Comparison of ENCODE assay signal across 20 cellular contexts in the genomic region with DNA sequence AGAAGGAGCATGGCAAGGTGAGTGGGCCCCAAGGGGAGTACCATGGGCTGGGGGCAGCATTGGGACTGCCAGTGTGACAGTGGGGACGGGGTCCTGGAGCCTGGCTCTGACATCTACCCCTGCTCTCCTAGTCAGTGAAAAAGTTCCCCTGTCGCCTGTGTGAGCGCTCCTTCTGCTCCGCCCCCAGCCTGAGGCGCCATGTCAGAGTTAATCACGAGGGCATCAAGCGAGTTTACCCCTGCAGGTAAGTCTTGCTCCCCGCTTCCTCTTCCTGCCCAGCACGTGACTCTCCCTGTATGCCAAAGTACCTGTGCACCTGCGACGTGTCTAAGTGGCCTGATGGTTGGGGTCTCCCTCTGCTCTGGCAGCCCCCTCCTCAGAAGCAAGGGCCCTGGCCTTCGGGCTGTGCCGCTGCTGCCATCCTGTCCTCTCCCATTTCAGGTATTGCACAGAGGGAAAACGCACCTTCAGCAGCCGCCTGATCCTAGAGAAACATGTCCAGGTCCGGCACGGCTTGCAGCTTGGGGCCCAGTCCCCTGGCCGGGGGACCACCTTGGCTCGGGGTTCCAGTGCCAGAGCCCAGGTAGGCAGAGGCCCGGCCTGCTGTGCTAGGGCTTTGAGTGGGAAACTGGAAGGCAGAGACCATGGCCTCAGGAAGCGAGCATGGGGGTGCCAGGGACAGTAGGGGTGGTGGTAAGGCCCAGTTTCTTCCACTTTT. TPM values are rescaled to one million over a fixed set of nuclear protein-coding genes. Genes with fewer than 3 reads are reported as not detected.
DNase-seq lines count a peak whose midpoint lies in the region; ATAC-seq and TF ChIP-seq lines count a peak whose summit lies in the region.
"Had no signal": no experiment of that assay in that cellular context is flagged by ENCODE, and none has a peak within 500 bp of the region (broad histone marks: within the 10 kb centered on the region; RNA-seq: fewer than 3 reads in every experiment).

No MANE protein-coding gene starts in this region.

- no peak for DNase-seq in activated CD4-positive, alpha-beta T cell treated with anti-CD3 and anti-CD28 coated beads, Interleukin-2, amount 10 ng/mL, durations not matched to agents 24 days and 14 days
- no peak for DNase-seq in activated CD4-positive, alpha-beta T cell treated with anti-CD3 and anti-CD28 coated beads, Interleukin-2, amount 10 ng/mL, durations not matched to agents 7 days and 5 days
- DNase-seq in GM23338 (ENCODE audit: low spot score): no peak
- DNase-seq in chondrocyte (ENCODE audit: low spot score): peak; percentile 82
- DNase-seq in neuronal stem cell (ENCODE audit: low spot score): no peak
- no peak for DNase-seq in HuH-7.5 (ENCODE audit: low spot score)
- no peak for DNase-seq in globus pallidus (ENCODE audit: low spot score)
- no peak for DNase-seq in AG08395 (ENCODE audit: low spot score)
- DNase-seq: activated CD4-positive, CD25-positive, alpha-beta regulatory T cell; CD4-positive, alpha-beta memory T cell; DND-41; foreskin melanocyte; NCI-H1105; NCI-H2107; NCI-H524 treated with DMSO at 0.1 percent for 48 hours; stimulated activated CD4-positive, alpha-beta T cell treated with anti-CD3 and anti-CD28 coated beads, Interleukin-12 subunit alpha, Interleukin-12 subunit beta, amount 100 ng/mL, for 4 hours; thyroid gland had no signal

- H3K9me2 ChIP-seq in GM23338 (ENCODE audit: insufficient read depth): peaks cover 10% of the 10 kb centered on the region; the same call in 1 of the 2 replicates

- H4K91ac ChIP-seq in neuronal stem cell (ENCODE audit: low read depth, low read length, poor library complexity): no peak overlapping the region

- peak overlapping the region; percentile 35 for H2BK5ac ChIP-seq in neuronal stem cell (ENCODE audit: low read length)

- CTCF ChIA-PET in activated CD4-positive, alpha-beta T cell treated with anti-CD3 and anti-CD28 coated beads, Interleukin-2, amount 10 ng/mL, durations not matched to agents 7 days and 5 days (lab: Charles Lee): no interaction called here

- no peak overlapping the region for H4K8ac ChIP-seq in neuronal stem cell (ENCODE audit: low read depth, low read length)

- no peak for ATAC-seq in GM23338

- intact Hi-C loops in activated CD4-positive, alpha-beta T cell treated with anti-CD3 and anti-CD28 coated beads, Interleukin-2, amount 10 ng/mL, durations not matched to agents 24 days and 14 days (cut with micrococcal nuclease): no loop called here

- H4K20me1 ChIP-seq in GM23338 (replicated peaks; ENCODE audit: insufficient read depth): peaks cover 10% of the 10 kb centered on the region; the same call in 1 of the 2 replicates

- H2BK120ac ChIP-seq in neuronal stem cell (ENCODE audit: low read depth, low read length): no peak overlapping the region

- no CpG with 5 or more reads among the region's 21 CpGs for WGBS in neuronal stem cell (ENCODE audit: extremely low coverage in 2 of 2, insufficient read length in 2 of 2, insufficient replicate concordance in 1 of 2), 2 donors

- peaks cover 20% of the 10 kb centered on the region for H3K79me1 ChIP-seq in neuronal stem cell (ENCODE audit: low read depth, low read length)

- peaks cover 3% of the 10 kb centered on the region for H3K4me1 Mint-ChIP-seq in activated CD4-positive, alpha-beta T cell treated with anti-CD3 and anti-CD28 coated beads, Interleukin-2, amount 10 ng/mL, durations not matched to agents 24 days and 14 days
- peaks cover 6% of the 10 kb centered on the region for H3K4me1 Mint-ChIP-seq in activated CD4-positive, alpha-beta T cell treated with anti-CD3 and anti-CD28 coated beads, Interleukin-2, amount 10 ng/mL, durations not matched to agents 7 days and 5 days
- H3K4me1 Mint-ChIP-seq in GM23338: peaks cover 36% of the 10 kb centered on the region
- no peaks in the 10 kb centered on the region for H3K4me1 Mint-ChIP-seq in chondrocyte (ENCODE audit: low read depth)

- H3K27me3 ChIP-seq in GM23338 (ENCODE audit: insufficient read depth) (no peaks in the 10 kb centered on the region), neuronal stem cell (ENCODE audit: control insufficient read depth in 3 of 3, insufficient read depth in 3 of 3, low read depth in 1 of 3, low read length in 3 of 3) (no peaks in the 10 kb centered on the region)
- H3K27me3 ChIP-seq: SJSA1, thyroid gland had no signal

- no peak overlapping the region for H2BK12ac ChIP-seq in neuronal stem cell (ENCODE audit: low read length)

- no peak overlapping the region for H3K18ac ChIP-seq in neuronal stem cell (ENCODE audit: low read length)

- no peak overlapping the region for H3K4ac ChIP-seq in neuronal stem cell (ENCODE audit: low read length)

- peak overlapping the region; percentile 56 for H3K27ac Mint-ChIP-seq in activated CD4-positive, alpha-beta T cell treated with anti-CD3 and anti-CD28 coated beads, Interleukin-2, amount 10 ng/mL, durations not matched to agents 24 days and 14 days
- no peak overlapping the region for H3K27ac Mint-ChIP-seq in activated CD4-positive, alpha-beta T cell treated with anti-CD3 and anti-CD28 coated beads, Interleukin-2, amount 10 ng/mL, durations not matched to agents 7 days and 5 days
- H3K27ac Mint-ChIP-seq in GM23338 (0 out of 2 replicates have a peak overlapping the region, but pooled peaks have one; percentile 27), chondrocyte (ENCODE audit: unreplicated experiment) (no peak overlapping the region)

- no peak overlapping the region for H2AK5ac ChIP-seq in neuronal stem cell (ENCODE audit: low read depth, low read length)

- no peak overlapping the region for H3K14ac ChIP-seq in neuronal stem cell (ENCODE audit: low read length)

- peaks cover 13% of the 10 kb centered on the region; the same call in 1 of the 2 replicates for H3K36me3 ChIP-seq in GM23338 (ENCODE audit: insufficient read depth)
- peaks cover 64 to 94% of the 10 kb centered on the region in 2 donors for H3K36me3 ChIP-seq in neuronal stem cell (replicated peaks in 1 of 2; ENCODE audit: control insufficient read depth in 2 of 2, insufficient read depth in 2 of 2, low read length in 2 of 2)

- H3K4me3 ChIP-seq in GM23338 (no peak overlapping the region), neuronal stem cell (ENCODE audit: low read length in 2 of 2) (no peak overlapping the region)
- H3K4me3 ChIP-seq: coronary artery, HAP-1, SJSA1, thyroid gland had no signal

- no peak overlapping the region for H2BK15ac ChIP-seq in neuronal stem cell (ENCODE audit: low read length)

- no peaks in the 10 kb centered on the region for H3K9me3 ChIP-seq in neuronal stem cell (replicated peaks in 1 of 2; ENCODE audit: control insufficient read depth in 2 of 2, insufficient read depth in 1 of 2, low read depth in 1 of 2, low read length in 2 of 2)
- H3K9me3 ChIP-seq: HAP-1, SJSA1, thyroid gland had no signal

- H3K4me2 ChIP-seq in GM23338: no peak overlapping the region
- H3K4me2 ChIP-seq in neuronal stem cell (ENCODE audit: insufficient read depth, low read length, poor library complexity, severe bottlenecking): no peak overlapping the region

- H3K9ac ChIP-seq in neuronal stem cell (ENCODE audit: low read depth, low read length, poor library complexity): no peak overlapping the region

- H2AFZ ChIP-seq in GM23338 (no peak overlapping the region), neuronal stem cell (ENCODE audit: low read length) (no peak overlapping the region)

- peaks cover 10% of the 10 kb centered on the region for H3K79me2 ChIP-seq in GM23338 (replicated peaks; ENCODE audit: insufficient read depth)

- peaks cover 45% of the 10 kb centered on the region for H3K36me3 Mint-ChIP-seq in activated CD4-positive, alpha-beta T cell treated with anti-CD3 and anti-CD28 coated beads, Interleukin-2, amount 10 ng/mL, durations not matched to agents 24 days and 14 days (ENCODE audit: low read depth)
- peaks cover 54% of the 10 kb centered on the region for H3K36me3 Mint-ChIP-seq in activated CD4-positive, alpha-beta T cell treated with anti-CD3 and anti-CD28 coated beads, Interleukin-2, amount 10 ng/mL, durations not matched to agents 7 days and 5 days (ENCODE audit: low read depth)
- H3K36me3 Mint-ChIP-seq in GM23338 (ENCODE audit: low read depth) (peaks cover 82% of the 10 kb centered on the region), chondrocyte (ENCODE audit: low read depth) (peaks cover 26% of the 10 kb centered on the region)

- TF ChIP-seq CTCF in GM23338 (conservative IDR thresholded peaks at IDR 0.05; ENCODE audit: low read depth in 2 of 2): no peak
- no peak for TF ChIP-seq CTCF in chondrocyte (IDR thresholded peaks at IDR 0.05)

- no peak overlapping the region for H3K27ac ChIP-seq in GM23338 (ENCODE audit: low read depth)
- H3K27ac ChIP-seq in neuronal stem cell (replicated peaks; ENCODE audit: low read length): no peak overlapping the region
- H3K27ac ChIP-seq: coronary artery, SJSA1 had no signal

- H3K4me1 ChIP-seq in GM23338 (ENCODE audit: insufficient read depth) (peaks cover 23% of the 10 kb centered on the region), neuronal stem cell (ENCODE audit: control insufficient read depth in 2 of 2, insufficient read depth in 1 of 2, low read depth in 1 of 2, low read length in 2 of 2) (peaks cover 5 to 11% of the 10 kb centered on the region in 2 donors)
- H3K4me1 ChIP-seq: SJSA1 had no signal

- H3K4me3 Mint-ChIP-seq in activated CD4-positive, alpha-beta T cell treated with anti-CD3 and anti-CD28 coated beads, Interleukin-2, amount 10 ng/mL, durations not matched to agents 24 days and 14 days: no peak overlapping the region
- H3K4me3 Mint-ChIP-seq in activated CD4-positive, alpha-beta T cell treated with anti-CD3 and anti-CD28 coated beads, Interleukin-2, amount 10 ng/mL, durations not matched to agents 7 days and 5 days: no peak overlapping the region
- H3K4me3 Mint-ChIP-seq in GM23338 (no peak overlapping the region; the same call in 2 of the 3 replicates), chondrocyte (ENCODE audit: unreplicated experiment) (no peak overlapping the region)
- H3K4me3 Mint-ChIP-seq: CD4-positive, alpha-beta memory T cell had no signal

- H3K9me3 Mint-ChIP-seq in activated CD4-positive, alpha-beta T cell treated with anti-CD3 and anti-CD28 coated beads, Interleukin-2, amount 10 ng/mL, durations not matched to agents 24 days and 14 days: no peaks in the 10 kb centered on the region
- H3K9me3 Mint-ChIP-seq in activated CD4-positive, alpha-beta T cell treated with anti-CD3 and anti-CD28 coated beads, Interleukin-2, amount 10 ng/mL, durations not matched to agents 7 days and 5 days: no peaks in the 10 kb centered on the region
- H3K9me3 Mint-ChIP-seq in GM23338 (no peaks in the 10 kb centered on the region; the same call in 2 of the 3 replicates), chondrocyte (ENCODE audit: low read depth) (no peaks in the 10 kb centered on the region)

- peak overlapping the region; percentile 75 for H3K23ac ChIP-seq in neuronal stem cell (ENCODE audit: low read depth, low read length, poor library complexity)

- H3K27me3 Mint-ChIP-seq in activated CD4-positive, alpha-beta T cell treated with anti-CD3 and anti-CD28 coated beads, Interleukin-2, amount 10 ng/mL, durations not matched to agents 24 days and 14 days: no peaks in the 10 kb centered on the region
- no peaks in the 10 kb centered on the region for H3K27me3 Mint-ChIP-seq in activated CD4-positive, alpha-beta T cell treated with anti-CD3 and anti-CD28 coated beads, Interleukin-2, amount 10 ng/mL, durations not matched to agents 7 days and 5 days
- H3K27me3 Mint-ChIP-seq in GM23338 (ENCODE audit: insufficient read depth, low read depth, poor library complexity): peaks cover 16% of the 10 kb centered on the region
- no peaks in the 10 kb centered on the region for H3K27me3 Mint-ChIP-seq in chondrocyte (ENCODE audit: low read depth)
- H3K27me3 Mint-ChIP-seq: CD4-positive, alpha-beta memory T cell had no signal

- peaks cover 10% of the 10 kb centered on the region; the same call in 1 of the 2 replicates for H3F3A ChIP-seq in GM23338 (replicated peaks; ENCODE audit: low read depth)

- POLR2A ChIA-PET in activated CD4-positive, alpha-beta T cell treated with anti-CD3 and anti-CD28 coated beads, Interleukin-2, amount 10 ng/mL, durations not matched to agents 7 days and 5 days (lab: Charles Lee): no interaction called here

RNA-seq across cellular contexts. Expression of gene ZNF687, which starts 8.1 kb away (rescaled TPM):
- total RNA-seq in activated CD4-positive, alpha-beta T cell treated with anti-CD3 and anti-CD28 coated beads, Interleukin-2, amount 10 ng/mL, durations not matched to agents 24 days and 14 days: 25.4 and 26.8 TPM in 2 replicates
- total RNA-seq in activated CD4-positive, alpha-beta T cell treated with anti-CD3 and anti-CD28 coated beads, Interleukin-2, amount 10 ng/mL, durations not matched to agents 7 days and 5 days: 10 to 100 TPM; 27.4 to 27.7 TPM
- 63.1 and 63.9 TPM in 2 replicates for total RNA-seq in GM23338 (2014; rRNA removed; shearing (Covaris generic))
- 7.7 and 8.2 TPM in 2 replicates for polyA plus RNA-seq in GM23338 (2016; fragmentation: Nextera tagmentation; extraction: Ambion mirVana)
- total RNA-seq in chondrocyte: 17.5 to 19.3 TPM (median 18.6 TPM) in 3 replicates
- 20.9 TPM for polyA plus RNA-seq in neuronal stem cell (2013, experiment 1 of 2)
- 21.3 TPM for polyA plus RNA-seq in neuronal stem cell (2013, experiment 2 of 2)

RNA-seq across cellular contexts. Expression of gene PSMD4, which starts 35.6 kb away (rescaled TPM):
- 288 and 304 TPM in 2 replicates for total RNA-seq in activated CD4-positive, alpha-beta T cell treated with anti-CD3 and anti-CD28 coated beads, Interleukin-2, amount 10 ng/mL, durations not matched to agents 24 days and 14 days
- total RNA-seq in activated CD4-positive, alpha-beta T cell treated with anti-CD3 and anti-CD28 coated beads, Interleukin-2, amount 10 ng/mL, durations not matched to agents 7 days and 5 days: 100 to 1,000 TPM; 170 to 190 TPM
- total RNA-seq in GM23338 (2014; rRNA removed; shearing (Covaris generic)): 165 and 171 TPM in 2 replicates
- polyA plus RNA-seq in GM23338 (2016; fragmentation: Nextera tagmentation; extraction: Ambion mirVana): 235 and 263 TPM in 2 replicates
- total RNA-seq in chondrocyte: 111 to 144 TPM (median 113 TPM) in 3 replicates
- polyA plus RNA-seq in neuronal stem cell (2013, experiment 1 of 2): 137 TPM
- 140 TPM for polyA plus RNA-seq in neuronal stem cell (2013, experiment 2 of 2)

RNA-seq across cellular contexts. Expression of gene PI4KB, which starts 37.1 kb away (rescaled TPM):
- total RNA-seq in activated CD4-positive, alpha-beta T cell treated with anti-CD3 and anti-CD28 coated beads, Interleukin-2, amount 10 ng/mL, durations not matched to agents 24 days and 14 days: 57.1 and 59.2 TPM in 2 replicates
- total RNA-seq in activated CD4-positive, alpha-beta T cell treated with anti-CD3 and anti-CD28 coated beads, Interleukin-2, amount 10 ng/mL, durations not matched to agents 7 days and 5 days: 10 to 100 TPM; 62.8 to 69.5 TPM
- total RNA-seq in GM23338 (2014; rRNA removed; shearing (Covaris generic)): 19.1 and 25.5 TPM in 2 replicates
- polyA plus RNA-seq in GM23338 (2016; fragmentation: Nextera tagmentation; extraction: Ambion mirVana): 12.3 and 15.3 TPM in 2 replicates
- 51.4 to 73.2 TPM (median 54.7 TPM) in 3 replicates for total RNA-seq in chondrocyte
- 22.4 TPM for polyA plus RNA-seq in neuronal stem cell (2013, experiment 1 of 2)
- 20.7 TPM for polyA plus RNA-seq in neuronal stem cell (2013, experiment 2 of 2)

RNA-seq across cellular contexts. Expression of gene RFX5, which starts 56.9 kb away (rescaled TPM):
- 69.2 and 73.1 TPM in 2 replicates for total RNA-seq in activated CD4-positive, alpha-beta T cell treated with anti-CD3 and anti-CD28 coated beads, Interleukin-2, amount 10 ng/mL, durations not matched to agents 24 days and 14 days
- total RNA-seq in activated CD4-positive, alpha-beta T cell treated with anti-CD3 and anti-CD28 coated beads, Interleukin-2, amount 10 ng/mL, durations not matched to agents 7 days and 5 days: 10 to 100 TPM; 69.7 to 76.4 TPM
- 44.5 and 48.5 TPM in 2 replicates for total RNA-seq in GM23338 (2014; rRNA removed; shearing (Covaris generic))
- polyA plus RNA-seq in GM23338 (2016; fragmentation: Nextera tagmentation; extraction: Ambion mirVana): 13.0 and 13.3 TPM in 2 replicates
- 30.0 to 64.7 TPM (median 31.8 TPM) in 3 replicates for total RNA-seq in chondrocyte
- 62.7 TPM for polyA plus RNA-seq in neuronal stem cell (2013, experiment 1 of 2)
- 61.3 TPM for polyA plus RNA-seq in neuronal stem cell (2013, experiment 2 of 2)

Comparison
In these comparisons a context has a peak if more than half of its experiments do, and no peak if none do; other contexts are left out.
1. H3K27ac Mint-ChIP-seq: peak in activated CD4-positive, alpha-beta T cell treated with anti-CD3 and anti-CD28 coated beads, Interleukin-2, amount 10 ng/mL, durations not matched to agents 24 days and 14 days (single experiment) and GM23338 (single experiment); none in activated CD4-positive, alpha-beta T cell treated with anti-CD3 and anti-CD28 coated beads, Interleukin-2, amount 10 ng/mL, durations not matched to agents 7 days and 5 days (single experiment) and chondrocyte (single experiment).